ENCODE assay signal across 22 cellular contexts in genomic region chr1:173164686-173165085, GRCh38.
"Had no signal": no experiment of that assay in that cellular context is flagged by ENCODE, and none has a peak within 500 bp of the region (broad histone marks: within the 10 kb centered on the region; RNA-seq: fewer than 3 reads in every experiment).

No MANE protein-coding gene starts in this region.

- H3K4me2 ChIP-seq: smooth muscle cell had no signal

- ATAC-seq: activated T-cell treated with anti-CD3 and anti-CD28 coated beads, Interleukin-2, amount 50 U/mL, for 72 hours; left cardiac atrium; psoas muscle; sciatic nerve; stimulated activated naive CD8-positive, alpha-beta T cell treated with anti-CD3 and anti-CD28 coated beads, Interleukin-15, amount 100 ng/mL, for 72 hours had no signal

- H3K36me3 ChIP-seq: ascending aorta, esophagus squamous epithelium, suprapubic skin, transverse colon had no signal

- H3K4me3 Mint-ChIP-seq: activated T-cell treated with anti-CD3 and anti-CD28 coated beads, Interleukin-2, amount 50 U/mL, for 72 hours; nephron progenitor cell; stimulated activated naive CD8-positive, alpha-beta T cell treated with anti-CD3 and anti-CD28 coated beads, Interleukin-15, amount 100 ng/mL, for 72 hours had no signal

- H3K9me3 Mint-ChIP-seq: activated T-cell treated with anti-CD3 and anti-CD28 coated beads, Interleukin-2, amount 50 U/mL, for 72 hours; nephron progenitor cell; stimulated activated naive CD8-positive, alpha-beta T cell treated with anti-CD3 and anti-CD28 coated beads, Interleukin-15, amount 100 ng/mL, for 72 hours had no signal

- H3K27me3 ChIP-seq: ascending aorta, esophagus squamous epithelium, suprapubic skin, transverse colon had no signal

- H3K27me3 Mint-ChIP-seq: stimulated activated naive CD8-positive, alpha-beta T cell treated with anti-CD3 and anti-CD28 coated beads, Interleukin-15, amount 100 ng/mL, for 72 hours had no signal

- H3K27ac Mint-ChIP-seq: activated T-cell treated with anti-CD3 and anti-CD28 coated beads, Interleukin-2, amount 50 U/mL, for 72 hours; nephron progenitor cell had no signal

- DNase-seq: activated CD4-positive, alpha-beta T cell treated with anti-CD3 and anti-CD28 coated beads for 1 hour; activated CD4-positive, alpha-beta T cell treated with anti-CD3 and anti-CD28 coated beads, Interleukin-2, amount 50 U/mL, for 4 hours; activated effector memory CD4-positive, alpha-beta T cell treated with anti-CD3 and anti-CD28 coated beads, Interleukin-2, amount 50 U/mL, for 16 hours; activated naive CD4-positive, alpha-beta T cell treated with anti-CD3 and anti-CD28 coated beads, Interleukin-2, amount 50 U/mL, for 16 hours; activated T-cell treated with anti-CD3 and anti-CD28 coated beads, Interleukin-2, amount 50 U/mL, for 72 hours; cortex of kidney; effector CD4-positive, alpha-beta T cell; esophagus squamous epithelium; left cardiac atrium; midbrain; nephron progenitor cell; psoas muscle; stimulated activated CD4-positive, alpha-beta T cell treated with anti-CD3 and anti-CD28 coated beads, Interleukin-4, amount 100 ng/mL, for 1 hour; stimulated activated naive CD8-positive, alpha-beta T cell treated with anti-CD3 and anti-CD28 coated beads, Interleukin-15, amount 100 ng/mL, for 72 hours; T-helper 2 cell; transverse colon had no signal

- H3K9me3 ChIP-seq: esophagus squamous epithelium, psoas muscle, suprapubic skin, transverse colon had no signal

- H3K4me3 ChIP-seq: ascending aorta, esophagus squamous epithelium, lung, psoas muscle, smooth muscle cell, suprapubic skin, transverse colon had no signal

- H3K4me1 Mint-ChIP-seq: nephron progenitor cell; stimulated activated naive CD8-positive, alpha-beta T cell treated with anti-CD3 and anti-CD28 coated beads, Interleukin-15, amount 100 ng/mL, for 72 hours had no signal

- H3K4me1 ChIP-seq: ascending aorta, esophagus squamous epithelium, psoas muscle, suprapubic skin, transverse colon had no signal

- H3K27ac ChIP-seq: ascending aorta, esophagus squamous epithelium, psoas muscle, suprapubic skin, transverse colon, VCaP had no signal
